Comparison of ENCODE assay signal across 8 cellular contexts in genomic region chr13:108176685-108177274, GRCh38. TPM values are rescaled to one million over a fixed set of nuclear protein-coding genes. Genes with fewer than 3 reads are reported as not detected.
DNase-seq lines count a peak whose midpoint lies in the region; ATAC-seq and TF ChIP-seq lines count a peak whose summit lies in the region.

No MANE protein-coding gene starts in this region.

- intact Hi-C loops in sciatic nerve (cut with DNase I) = no loop called here

- DNase-seq in AG10803 (ENCODE audit: low read depth) = no peak
- peak; percentile 18 for DNase-seq in NCI-H460 (ENCODE audit: extremely low read depth, low read depth)
- peak; percentile 29 for DNase-seq in activated T-cell treated with anti-CD3 and anti-CD28 coated beads for 48 hours (ENCODE audit: low read depth)
- DNase-seq in glomerular visceral epithelial cell (ENCODE audit: extremely low spot score) = peak; percentile 6
- peak; percentile 26 to 34 (median 32) for DNase-seq in stimulated activated CD4-positive, alpha-beta T cell treated with anti-CD3 and anti-CD28 coated beads, TNF-alpha, amount 100 ng/mL, for 4 hours (ENCODE audit: low read depth in 3 of 3)
- no peak for DNase-seq in sciatic nerve (ENCODE audit: low spot score)

- H3K4me3 ChIP-seq in AG10803 (ENCODE audit: low read length) = no peak overlapping the region

- peak; percentile 72 for ATAC-seq in GM18511 (IDR thresholded peaks at IDR 0.05; ENCODE audit: unreplicated experiment)
- ATAC-seq in GM19324 (IDR thresholded peaks at IDR 0.05; ENCODE audit: low FRiP score, unreplicated experiment) = no peak
- no peak for ATAC-seq in sciatic nerve

- peak; percentile 40 for TF ChIP-seq CTCF in AG10803 (conservative IDR thresholded peaks at IDR 0.05; ENCODE audit: low read length)

RNA-seq across cellular contexts. Expression of gene LIG4, which starts 38.6 kb away (rescaled TPM):
- total RNA-seq in NCI-H460 (2014; rRNA removed; shearing (Covaris generic)) = 11.8 and 13.3 TPM in 2 replicates
- 10.9 and 15.5 TPM in 2 replicates for polyA plus RNA-seq in NCI-H460 (2014; cell fraction: nucleus; rRNA removed)
- total RNA-seq in sciatic nerve = 8.5 TPM

RNA-seq across cellular contexts. Expression of gene ABHD13, which starts 41.4 kb away (rescaled TPM):
- total RNA-seq in NCI-H460 (2014; rRNA removed; shearing (Covaris generic)) = 8.3 and 10.8 TPM in 2 replicates
- 8.1 and 12.4 TPM in 2 replicates for polyA plus RNA-seq in NCI-H460 (2014; cell fraction: nucleus; rRNA removed)
- 10.7 TPM for total RNA-seq in sciatic nerve

Comparison
In these comparisons a context has a peak if more than half of its experiments do, and no peak if none do; other contexts are left out.
1. DNase-seq: peak in NCI-H460 (single experiment), activated T-cell treated with anti-CD3 and anti-CD28 coated beads for 48 hours (single experiment), glomerular visceral epithelial cell (single experiment) and stimulated activated CD4-positive, alpha-beta T cell treated with anti-CD3 and anti-CD28 coated beads, TNF-alpha, amount 100 ng/mL, for 4 hours (3 of 3); none in AG10803 (single experiment) and sciatic nerve (single experiment).